8 cellular contexts compared by ENCODE assay signal in the genomic region with DNA sequence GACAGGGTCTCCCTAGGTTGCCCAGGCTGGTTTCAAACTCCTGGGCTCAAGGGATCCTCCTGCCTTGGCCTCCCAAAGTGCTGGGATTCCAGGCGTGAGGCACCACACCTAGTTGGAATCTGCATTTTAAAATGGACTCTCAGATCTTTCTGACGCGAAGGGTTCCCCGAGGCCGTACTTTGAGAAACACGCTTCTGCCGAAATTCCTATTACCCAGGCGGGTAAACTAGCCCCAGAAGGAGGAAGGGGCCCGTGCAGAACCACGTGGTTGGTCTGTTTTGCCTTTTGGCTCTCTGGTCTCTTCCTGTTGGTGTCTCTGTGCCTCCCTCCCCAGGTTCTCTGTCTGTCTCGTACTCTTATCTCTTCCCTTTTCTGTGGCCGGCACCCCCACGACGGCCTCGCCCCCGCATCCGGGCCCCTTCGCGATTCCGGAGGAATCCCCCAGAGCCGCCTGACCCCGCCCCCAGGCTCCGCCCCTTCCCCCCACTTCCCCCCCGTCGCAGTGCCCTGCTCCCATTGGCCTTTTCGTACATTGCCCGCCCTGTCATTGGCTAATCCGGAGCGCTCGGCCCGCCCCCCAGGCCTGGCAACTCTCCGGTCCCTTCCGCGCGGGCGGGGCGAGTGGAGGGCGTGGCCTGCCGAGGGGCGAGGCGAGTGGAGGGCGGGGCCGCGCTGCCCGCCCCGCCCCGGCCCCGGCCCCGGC. TPM values are rescaled to one million over a fixed set of nuclear protein-coding genes. Genes with fewer than 3 reads are reported as not detected.
A peak's percentile ranks its signal among the peaks of the same experiment; 100 is the strongest.
DNase-seq lines count a peak whose midpoint lies in the region; ATAC-seq and TF ChIP-seq lines count a peak whose summit lies in the region.

A gene (plus strand): TSS at position 689 of the 703 bp plus-strand sequence. CDS start 12,354 bp downstream, outside the sequence.

- CTCF ChIA-PET in AG04450 (lab: Charles Lee) (interaction anchor here (0.6 kb wide), 1 partner anchor 32 kb away, joined by 3 read pairs; no protein-coding TSS in a partner anchor), activated B cell treated with CpG ODN at 0.5 μM for 24 hours (lab: Charles Lee) (interaction anchor here (3.2 kb wide), 1 partner anchor 50 kb away, joined by 12 read pairs; no protein-coding TSS in a partner anchor)

- H3K4me3 Mint-ChIP-seq in activated B cell treated with CpG ODN at 0.5 μM for 24 hours = peak within 1 kb of the TSS; percentile 99

- POLR2A ChIA-PET in AG04450 (lab: Yijun Ruan, JAX) (no interaction called here), activated B cell treated with CpG ODN at 0.5 μM for 24 hours (lab: Charles Lee) (no interaction called here)

- no peaks in the 10 kb centered on the region for H3K36me3 Mint-ChIP-seq in activated B cell treated with CpG ODN at 0.5 μM for 24 hours (ENCODE audit: low read depth)

- H3K27ac Mint-ChIP-seq in activated B cell treated with CpG ODN at 0.5 μM for 24 hours = peak within 1 kb of the TSS; percentile 97

- H3K9me3 Mint-ChIP-seq in activated B cell treated with CpG ODN at 0.5 μM for 24 hours = no peaks in the 10 kb centered on the region

- H3K9me3 ChIP-seq in AG04450 (ENCODE audit: control insufficient read depth, insufficient read depth, low read length) (no peaks in the 10 kb centered on the region; the same call in 1 of the 2 replicates), spleen (no peaks in the 10 kb centered on the region)

- ATAC-seq in GM19023 (IDR thresholded peaks at IDR 0.05; ENCODE audit: unreplicated experiment) (peak; percentile 83), HG03196 (IDR thresholded peaks at IDR 0.05; ENCODE audit: unreplicated experiment) (peak; percentile 77), activated B cell treated with CpG ODN at 0.5 μM for 24 hours (ENCODE audit: low read depth) (peak; percentile 92)

- H3K4me1 Mint-ChIP-seq in activated B cell treated with CpG ODN at 0.5 μM for 24 hours = peaks cover 44% of the 10 kb centered on the region

- no peaks in the 10 kb centered on the region for H3K36me3 ChIP-seq in spleen

- intact Hi-C loops in activated B cell treated with CpG ODN at 0.5 μM for 24 hours (cut with micrococcal nuclease) = loop anchor here (1.0 to 5.0 kb wide), 6 partner anchors 31 to 1692 kb away; a partner anchor contains a TSS
- intact Hi-C loops in spleen (cut with DNase I; ENCODE audit: low total_unique reads) = loop anchor here (5.0 kb wide), 1 partner anchor 72 kb away; no protein-coding TSS in a partner anchor

- H3K4me3 ChIP-seq in AG04450 (ENCODE audit: low read depth, low read length) (peak within 1 kb of the TSS; percentile 80), spleen (peak within 1 kb of the TSS; percentile 82 to 97 (median 84))

- DNase-seq in AG04450 (ENCODE audit: low read depth, low spot score) (peak; percentile 82), NCI-H226 (peak; percentile 88), activated B cell treated with CpG ODN at 0.5 μM for 24 hours (peak; percentile 99), caudate nucleus (lab: John Stamatoyannopoulos, UW) (peak in 60 of 61 donors; percentile 14 to 96 (median 88)), iris pigment epithelial cell (ENCODE audit: low read depth) (peak; percentile 94), spleen (peak; percentile 99)

- H3K27me3 Mint-ChIP-seq in activated B cell treated with CpG ODN at 0.5 μM for 24 hours = no peaks in the 10 kb centered on the region

- TF ChIP-seq CTCF in AG04450 (IDR thresholded peaks at IDR 0.05; ENCODE audit: low read depth, low read length) (no peak), activated B cell treated with CpG ODN at 0.5 μM for 24 hours (IDR thresholded peaks at IDR 0.05) (no peak), spleen (IDR thresholded peaks at IDR 0.05 in 8 of 11, conservative IDR thresholded peaks at IDR 0.05 in 3 of 11) (peak in 1 of 11 experiments; percentile 26)

- H3K27me3 ChIP-seq in AG04450 (ENCODE audit: control insufficient read depth, insufficient read depth, low read length) (no peaks in the 10 kb centered on the region), spleen (replicated peaks in 1 of 7) (peaks cover 0 to 9% (median 0%) of the 10 kb centered on the region in 7 donors)

- no peak for TF ChIP-seq POLR2A in spleen (IDR thresholded peaks at IDR 0.05)

- H3K4me1 ChIP-seq in spleen = peaks cover 17 to 96% (median 68%) of the 10 kb centered on the region in 6 donors

- 1 to 3% (median 1%) methylated on average over 33 to 49 of the region's 49 CpGs for WGBS in spleen, 5 donors

- peak within 1 kb of the TSS; percentile 61 for H3K27ac ChIP-seq in AG04450 (ENCODE audit: low read depth, low read length)
- peak within 1 kb of the TSS; percentile 33 for H3K27ac ChIP-seq in caudate nucleus (ENCODE audit: low read depth, low read length)
- H3K27ac ChIP-seq in spleen = peak within 1 kb of the TSS; percentile 37 to 90 (median 85)

RNA-seq across cellular contexts. Expression of the gene that starts here (rescaled TPM):
- polyA plus RNA-seq in AG04450 (2011; rRNA removed) (4.1 and 4.7 TPM in 2 replicates), spleen (10 to 100 TPM; 12.5 to 36.7 (median 13.8) TPM)
- 3.9 and 4.0 TPM in 2 replicates for polyA minus RNA-seq in AG04450 (2011; rRNA and poly(A)+ RNA removed)
- total RNA-seq in activated B cell treated with CpG ODN at 0.5 μM for 24 hours (13.2 and 15.5 TPM in 2 replicates), spleen (10 to 100 TPM; 21.6 to 39.8 (median 27.5) TPM)

Comparison
In these comparisons a context has a peak if more than half of its experiments do, and no peak if none do; other contexts are left out.
1. Peak in every context shown above with its lines: DNase-seq, ATAC-seq, H3K4me3 ChIP-seq and H3K27ac ChIP-seq.
2. H3K27ac ChIP-seq: peak in every context shown above with its lines; median percentile 85 in spleen; 61 in AG04450; 33 in caudate nucleus.